ENCODE assay signal across 1 cellular context in genomic region chr17:81858967-81859905, GRCh38.
TF ChIP-seq lines count a peak whose summit lies in the region.

No MANE protein-coding gene starts in this region.

TF ChIP-seq in HepG2, 621 proteins besides CTCF, POLR2A, EP300 and RAD21 (continued from another document and continues in another):
- TF ChIP-seq PRDM10 (CRISPR knock-in tag; IDR thresholded peaks at IDR 0.05; ENCODE audit: low read depth) (no peak), SMYD3 (CRISPR knock-in tag; IDR thresholded peaks at IDR 0.05) (no peak), ZNF44 (CRISPR knock-in tag; IDR thresholded peaks at IDR 0.05) (no peak), UBTF (CRISPR knock-in tag; IDR thresholded peaks at IDR 0.05) (no peak), TSC22D2 (CRISPR knock-in tag; IDR thresholded peaks at IDR 0.05; ENCODE audit: borderline replicate concordance) (no peak), HDAC6 (IDR thresholded peaks at IDR 0.05; ENCODE audit: low read depth, low read length) (no peak), ZSCAN31 (CRISPR knock-in tag; IDR thresholded peaks at IDR 0.05; ENCODE audit: low read depth) (no peak), TIGD3 (CRISPR knock-in tag; IDR thresholded peaks at IDR 0.05; ENCODE audit: borderline replicate concordance) (no peak), KDM6A (CRISPR knock-in tag; IDR thresholded peaks at IDR 0.05; ENCODE audit: low read depth) (no peak), RERE (CRISPR knock-in tag; IDR thresholded peaks at IDR 0.05; ENCODE audit: low read depth) (no peak), KDM5B (CRISPR knock-in tag; IDR thresholded peaks at IDR 0.05; ENCODE audit: borderline replicate concordance) (peak; percentile 53; the same call in 1 of the 2 replicates), TOE1 (CRISPR knock-in tag; IDR thresholded peaks at IDR 0.05) (no peak), CBX5 (CRISPR knock-in tag; IDR thresholded peaks at IDR 0.05; ENCODE audit: borderline replicate concordance) (no peak), RFXANK (CRISPR knock-in tag; IDR thresholded peaks at IDR 0.05) (no peak), ZNF709 (CRISPR knock-in tag; IDR thresholded peaks at IDR 0.05) (no peak), MLLT10 (CRISPR knock-in tag; IDR thresholded peaks at IDR 0.05) (no peak), EED (CRISPR knock-in tag; IDR thresholded peaks at IDR 0.05) (no peak; the same call in 1 of the 2 replicates), GMEB1 (CRISPR knock-in tag; IDR thresholded peaks at IDR 0.05; ENCODE audit: borderline replicate concordance) (no peak), ZKSCAN1 (IDR thresholded peaks at IDR 0.05; ENCODE audit: low read length) (no peak), TFAP4 (IDR thresholded peaks at IDR 0.05; ENCODE audit: borderline replicate concordance, low read depth) (no peak), HES4 (CRISPR knock-in tag; IDR thresholded peaks at IDR 0.05; ENCODE audit: borderline replicate concordance) (no peak), ZNF484 (CRISPR knock-in tag; IDR thresholded peaks at IDR 0.05; ENCODE audit: borderline replicate concordance, low read depth) (no peak), ZNF142 (CRISPR knock-in tag; IDR thresholded peaks at IDR 0.05) (no peak), SATB2 (CRISPR knock-in tag; IDR thresholded peaks at IDR 0.05) (no peak), GABPB1 (CRISPR knock-in tag; IDR thresholded peaks at IDR 0.05) (no peak), ZSCAN30 (CRISPR knock-in tag; IDR thresholded peaks at IDR 0.05) (no peak), ZNF234 (CRISPR knock-in tag; conservative IDR thresholded peaks at IDR 0.05) (no peak), POLR2AphosphoS5 (IDR thresholded peaks at IDR 0.05; ENCODE audit: low read depth, low read length) (no peak), HNRNPK (IDR thresholded peaks at IDR 0.05; ENCODE audit: low read depth, low read length, poor library complexity, severe bottlenecking) (no peak), ZNF496 (CRISPR knock-in tag; IDR thresholded peaks at IDR 0.05; ENCODE audit: insufficient replicate concordance) (no peak), SMARCC2 (IDR thresholded peaks at IDR 0.05) (no peak), ZBTB20 (CRISPR knock-in tag; IDR thresholded peaks at IDR 0.05; ENCODE audit: borderline replicate concordance, low read depth) (no peak), ATF3 (CRISPR knock-in tag; IDR thresholded peaks at IDR 0.05) (no peak), TEAD2 (CRISPR knock-in tag; IDR thresholded peaks at IDR 0.05) (no peak), DBP (CRISPR knock-in tag; IDR thresholded peaks at IDR 0.05; ENCODE audit: not compliant biosample characterization) (no peak), ZNF207 (IDR thresholded peaks at IDR 0.05; ENCODE audit: borderline replicate concordance) (no peak)
